9 cellular contexts compared by ENCODE assay signal in genomic region chr10:97292862-97293198, GRCh38. TPM values are rescaled to one million over a fixed set of nuclear protein-coding genes. Genes with fewer than 3 reads are reported as not detected.
DNase-seq lines count a peak whose midpoint lies in the region; ATAC-seq, FAIRE-seq and TF ChIP-seq lines count a peak whose summit lies in the region.
"Had no signal": no experiment of that assay in that cellular context is flagged by ENCODE, and none has a peak within 500 bp of the region (broad histone marks: within the 10 kb centered on the region; RNA-seq: fewer than 3 reads in every experiment).

No MANE protein-coding gene starts in this region.

- no TSS peak for BruUV-seq in PC-9 (replicated peaks; lab: Mats Ljungman, UMichigan)
- no TSS peak for BruUV-seq in endothelial cell of umbilical vein (replicated peaks; lab: Mats Ljungman, UMichigan)

- H3K4me1 Mint-ChIP-seq in activated CD4-positive, alpha-beta T cell treated with anti-CD3 and anti-CD28 coated beads, Interleukin-2, amount 10 ng/mL, durations not matched to agents 24 days and 14 days, result peaks cover 23% of the 10 kb centered on the region

- no peaks in the 10 kb centered on the region for H3K27me3 ChIP-seq in PC-9 (ENCODE audit: insufficient read depth, low read depth)
- H3K27me3 ChIP-seq in endothelial cell of umbilical vein (ENCODE audit: control insufficient read depth in 2 of 2, insufficient read depth in 2 of 2, low read length in 2 of 2), result no peaks in the 10 kb centered on the region
- no peaks in the 10 kb centered on the region for H3K27me3 ChIP-seq in gastrocnemius medialis
- H3K27me3 ChIP-seq: Peyer's patch had no signal

- H3K4me3 ChIP-seq in PC-9 (no peak overlapping the region), endothelial cell of umbilical vein (replicated peaks in 1 of 3; ENCODE audit: insufficient read depth in 1 of 3, low read depth in 1 of 3, low read length in 3 of 3) (no peak overlapping the region), gastrocnemius medialis (peak overlapping the region in 2 of 4 donors; percentile 79 to 95)

- peak overlapping the region; percentile 88 for H3K4me3 Mint-ChIP-seq in activated CD4-positive, alpha-beta T cell treated with anti-CD3 and anti-CD28 coated beads, Interleukin-2, amount 10 ng/mL, durations not matched to agents 24 days and 14 days

- POLR2A ChIA-PET in PC-9 (lab: Charles Lee; ENCODE audit: unreplicated experiment) (interaction anchor here (0.6 to 1.1 kb wide), 3 partner anchors 120 to 304 kb away, joined by 3 to 23 read pairs (median 9); no protein-coding TSS in a partner anchor), endothelial cell of umbilical vein (lab: Charles Lee) (interaction anchor here (0.9 kb wide), 1 partner anchor 108 kb away, joined by 3 read pairs; the partner anchor contains the start of gene RRP12)

- no peaks in the 10 kb centered on the region for H3K27me3 Mint-ChIP-seq in activated CD4-positive, alpha-beta T cell treated with anti-CD3 and anti-CD28 coated beads, Interleukin-2, amount 10 ng/mL, durations not matched to agents 24 days and 14 days

- dilution Hi-C loops in endothelial cell of umbilical vein (cut with MboI; ENCODE audit: extremely low pct_ligation_motif_present, low sequenced_read_pairs), result no loop called here

- H3K4me1 ChIP-seq in PC-9 (replicated peaks; ENCODE audit: insufficient read depth), result no peaks in the 10 kb centered on the region; the same call in 1 of the 2 replicates
- H3K4me1 ChIP-seq in endothelial cell of umbilical vein (ENCODE audit: control insufficient read depth, extremely low read depth, insufficient read depth, low read length), result no peaks in the 10 kb centered on the region
- H3K4me1 ChIP-seq in gastrocnemius medialis, result peaks cover 9 to 10% of the 10 kb centered on the region in 2 donors

- H4K20me1 ChIP-seq in PC-9 (ENCODE audit: insufficient read depth) (no peaks in the 10 kb centered on the region), endothelial cell of umbilical vein (replicated peaks; ENCODE audit: control insufficient read depth, extremely low read depth, insufficient read depth, low read length) (no peaks in the 10 kb centered on the region)

- H3K9ac ChIP-seq in endothelial cell of umbilical vein (replicated peaks; ENCODE audit: extremely low read depth, insufficient read depth, low read length), result no peak overlapping the region

- DNase-seq in activated CD4-positive, alpha-beta T cell treated with anti-CD3 and anti-CD28 coated beads, Interleukin-2, amount 10 ng/mL, durations not matched to agents 24 days and 14 days, result no peak
- DNase-seq in activated CD4-positive, alpha-beta T cell treated with anti-CD3 and anti-CD28 coated beads, Interleukin-2, amount 50 U/mL, for 4 hours, result no peak
- no peak for DNase-seq in PC-9
- no peak for DNase-seq in endothelial cell of umbilical vein (ENCODE audit: low read depth, low spot score)
- no peak for DNase-seq in gastrocnemius medialis
- no peak for DNase-seq in caudate nucleus (lab: John Stamatoyannopoulos, UW)
- DNase-seq in RPMI8226, result no peak

- intact Hi-C loops in activated CD4-positive, alpha-beta T cell treated with anti-CD3 and anti-CD28 coated beads, Interleukin-2, amount 10 ng/mL, durations not matched to agents 24 days and 14 days (cut with micrococcal nuclease), result loop anchor here (1.0 to 10.0 kb wide), 7 partner anchors 26 to 706 kb away; partner anchors contain the start of genes FRAT1, FRAT2, LCOR and MMS19
- intact Hi-C loops in PC-9 (cut with micrococcal nuclease; ENCODE audit: unreplicated experiment), result loop anchor here (1.0 to 5.0 kb wide), 2 partner anchors 27 to 39 kb away; partner anchors contain the start of gene FRAT2
- intact Hi-C loops in endothelial cell of umbilical vein (cut with micrococcal nuclease), result loop anchor here (1.0 kb wide), 2 partner anchors 26 to 40 kb away; partner anchors contain the start of gene FRAT1
- intact Hi-C loops in gastrocnemius medialis (cut with DNase I; ENCODE audit: low total_unique reads), result loop anchor here (1.0 to 5.0 kb wide), 2 partner anchors 26 to 39 kb away; partner anchors contain the start of genes FRAT1 and FRAT2

- no peaks in the 10 kb centered on the region for H3K9me2 ChIP-seq in PC-9 (ENCODE audit: insufficient read depth)

- no peaks in the 10 kb centered on the region for H3K9me3 ChIP-seq in PC-9 (ENCODE audit: insufficient read depth, low read depth)
- H3K9me3 ChIP-seq in endothelial cell of umbilical vein (replicated peaks; ENCODE audit: control insufficient read depth, insufficient read depth, low read length), result no peaks in the 10 kb centered on the region
- H3K9me3 ChIP-seq in gastrocnemius medialis, result no peaks in the 10 kb centered on the region
- H3K9me3 ChIP-seq: Peyer's patch had no signal

- TF ChIP-seq POLR2A in endothelial cell of umbilical vein (IDR thresholded peaks at IDR 0.05; ENCODE audit: low read depth, low read length) (no peak), gastrocnemius medialis (IDR thresholded peaks at IDR 0.05) (no peak)

- peaks cover 11% of the 10 kb centered on the region for H3F3A ChIP-seq in PC-9 (ENCODE audit: insufficient read depth, low read depth)

- no peak for FAIRE-seq in endothelial cell of umbilical vein (lab: Jason Lieb, UNC)

- H3K9me1 ChIP-seq in endothelial cell of umbilical vein (replicated peaks; ENCODE audit: control insufficient read depth, extremely low read depth, insufficient read depth, low read length), result no peaks in the 10 kb centered on the region

- H3K36me3 ChIP-seq in PC-9 (ENCODE audit: low read depth) (no peaks in the 10 kb centered on the region), endothelial cell of umbilical vein (ENCODE audit: control insufficient read depth in 2 of 2, extremely low read depth in 1 of 2, insufficient read depth in 2 of 2, low read length in 2 of 2) (no peaks in the 10 kb centered on the region), gastrocnemius medialis (no peaks in the 10 kb centered on the region)
- H3K36me3 ChIP-seq: Peyer's patch had no signal

- H3K27ac ChIP-seq in PC-9 (no peak overlapping the region), endothelial cell of umbilical vein (ENCODE audit: insufficient read depth, low read depth, low read length) (no peak overlapping the region), gastrocnemius medialis (peak overlapping the region in 1 of 4 donors; percentile 89), caudate nucleus (ENCODE audit: low read depth, low read length) (no peak overlapping the region)

- H3K36me3 Mint-ChIP-seq in activated CD4-positive, alpha-beta T cell treated with anti-CD3 and anti-CD28 coated beads, Interleukin-2, amount 10 ng/mL, durations not matched to agents 24 days and 14 days (ENCODE audit: low read depth), result peaks cover 3% of the 10 kb centered on the region

- 0 out of 2 replicates have a peak, but pooled peaks cover 10% of the 10 kb centered on the region for H3K79me2 ChIP-seq in PC-9 (ENCODE audit: low read depth)
- peaks cover 18% of the 10 kb centered on the region for H3K79me2 ChIP-seq in endothelial cell of umbilical vein (ENCODE audit: control insufficient read depth, insufficient read depth, low read length)

- H3K27ac Mint-ChIP-seq in activated CD4-positive, alpha-beta T cell treated with anti-CD3 and anti-CD28 coated beads, Interleukin-2, amount 10 ng/mL, durations not matched to agents 24 days and 14 days, result peak overlapping the region; percentile 87

- H3K9me3 Mint-ChIP-seq in activated CD4-positive, alpha-beta T cell treated with anti-CD3 and anti-CD28 coated beads, Interleukin-2, amount 10 ng/mL, durations not matched to agents 24 days and 14 days, result no peaks in the 10 kb centered on the region

- TF ChIP-seq CTCF in PC-9 (conservative IDR thresholded peaks at IDR 0.05), result no peak
- TF ChIP-seq CTCF in endothelial cell of umbilical vein (IDR thresholded peaks at IDR 0.05; ENCODE audit: extremely low read depth in 1 of 2, insufficient read depth in 1 of 2, low read depth in 1 of 2, low read length in 2 of 2), result no peak
- no peak for TF ChIP-seq CTCF in gastrocnemius medialis (IDR thresholded peaks at IDR 0.05 in 4 of 5, conservative IDR thresholded peaks at IDR 0.05 in 1 of 5)

- no peak overlapping the region for H2AFZ ChIP-seq in PC-9
- H2AFZ ChIP-seq in endothelial cell of umbilical vein (ENCODE audit: low read depth, low read length), result no peak overlapping the region

- ATAC-seq in gastrocnemius medialis, result peak; percentile 0 to 2
- no peak for ATAC-seq in HG02970 (IDR thresholded peaks at IDR 0.05; ENCODE audit: low FRiP score, unreplicated experiment)

- H3K4me2 ChIP-seq in PC-9, result 0 out of 2 replicates have a peak overlapping the region, but pooled peaks have one; percentile 44
- peak overlapping the region; percentile 49 for H3K4me2 ChIP-seq in endothelial cell of umbilical vein (ENCODE audit: insufficient read depth, low read length)

- CTCF ChIA-PET in PC-9 (lab: Charles Lee), result interaction anchor here (1.0 to 1.5 kb wide), 2 partner anchors 13 to 40 kb away, joined by 4 to 15 read pairs; no protein-coding TSS in a partner anchor
- CTCF ChIA-PET in endothelial cell of umbilical vein (lab: Charles Lee), result interaction anchor here (1.2 to 3.4 kb wide), 5 partner anchors 9 to 220 kb away, joined by 3 to 27 read pairs (median 6); partner anchors contain the start of gene FRAT2

- in situ Hi-C loops in gastrocnemius medialis (cut with MboI; ENCODE audit: low sequenced_read_pairs in 4 of 4), result no loop called here

RNA-seq across cellular contexts. Expression of gene ARHGAP19, which starts 0.4 kb away (rescaled TPM):
- 26.4 and 30.7 TPM in 2 replicates for total RNA-seq in activated CD4-positive, alpha-beta T cell treated with anti-CD3 and anti-CD28 coated beads, Interleukin-2, amount 10 ng/mL, durations not matched to agents 24 days and 14 days
- 11.2 and 11.5 TPM in 2 replicates for total RNA-seq in PC-9 (2021)
- total RNA-seq in endothelial cell of umbilical vein, result 19.1 and 20.0 TPM in 2 replicates
- polyA plus RNA-seq in endothelial cell of umbilical vein, result 5.5 and 6.8 TPM in 2 replicates
- 7.6 and 7.7 TPM in 2 replicates for polyA plus RNA-seq in endothelial cell of umbilical vein (2011; cell fraction: cytosol; rRNA removed)
- 12.2 and 16.4 TPM in 2 replicates for polyA plus RNA-seq in endothelial cell of umbilical vein (2011; cell fraction: nucleus; rRNA removed)
- 9.1 and 12.1 TPM in 2 replicates for polyA plus RNA-seq in endothelial cell of umbilical vein (2012)
- polyA minus RNA-seq in endothelial cell of umbilical vein, result 11.9 and 12.6 TPM in 2 replicates
- 5.2 TPM for polyA minus RNA-seq in endothelial cell of umbilical vein (2011; cell fraction: cytosol; rRNA and poly(A)+ RNA removed)
- polyA minus RNA-seq in endothelial cell of umbilical vein (2011; cell fraction: nucleus; rRNA and poly(A)+ RNA removed), result 6.7 and 11.7 TPM in 2 replicates
- total RNA-seq in gastrocnemius medialis, result 10 to 100 TPM in 1 of 4 donors, 1 to 10 TPM in 3; 1.7 to 12.3 (median 2.4) TPM

RNA-seq across cellular contexts. Expression of gene FRAT1, which starts 26.2 kb away (rescaled TPM):
- 2.0 and 2.5 TPM in 2 replicates for total RNA-seq in activated CD4-positive, alpha-beta T cell treated with anti-CD3 and anti-CD28 coated beads, Interleukin-2, amount 10 ng/mL, durations not matched to agents 24 days and 14 days
- total RNA-seq in PC-9 (2021) (2.4 and 2.7 TPM in 2 replicates), endothelial cell of umbilical vein (3.2 and 3.5 TPM in 2 replicates), gastrocnemius medialis (1 to 10 TPM; 1.7 to 7.6 (median 3.2) TPM)
- polyA plus RNA-seq in endothelial cell of umbilical vein, result 2.2 and 2.4 TPM in 2 replicates
- 1.3 and 1.8 TPM in 2 replicates for polyA plus RNA-seq in endothelial cell of umbilical vein (2011; cell fraction: cytosol; rRNA removed)
- polyA plus RNA-seq in endothelial cell of umbilical vein (2011; cell fraction: nucleus; rRNA removed), result 1.1 and 1.4 TPM in 2 replicates
- 1.2 and 1.5 TPM in 2 replicates for polyA plus RNA-seq in endothelial cell of umbilical vein (2012)
- polyA minus RNA-seq in endothelial cell of umbilical vein, result 1.2 and 1.9 TPM in 2 replicates
- polyA minus RNA-seq in endothelial cell of umbilical vein (2011; cell fraction: cytosol; rRNA and poly(A)+ RNA removed), result 3.9 TPM
- polyA minus RNA-seq in endothelial cell of umbilical vein (2011; cell fraction: nucleus; rRNA and poly(A)+ RNA removed), result 2.5 and 4.2 TPM in 2 replicates

RNA-seq across cellular contexts. Expression of gene FRAT2, which starts 41.7 kb away (rescaled TPM):
- 8.7 and 9.8 TPM in 2 replicates for total RNA-seq in activated CD4-positive, alpha-beta T cell treated with anti-CD3 and anti-CD28 coated beads, Interleukin-2, amount 10 ng/mL, durations not matched to agents 24 days and 14 days
- total RNA-seq in PC-9 (2021) (11.0 and 13.0 TPM in 2 replicates), endothelial cell of umbilical vein (11.3 and 11.5 TPM in 2 replicates), gastrocnemius medialis (10 to 100 TPM in 3 of 4 donors, 1 to 10 TPM in 1; 9.3 to 28.7 (median 20.5) TPM)
- 5.7 and 6.6 TPM in 2 replicates for polyA plus RNA-seq in endothelial cell of umbilical vein
- polyA plus RNA-seq in endothelial cell of umbilical vein (2011; cell fraction: cytosol; rRNA removed), result 5.0 and 5.6 TPM in 2 replicates
- polyA plus RNA-seq in endothelial cell of umbilical vein (2011; cell fraction: nucleus; rRNA removed), result 3.6 and 3.9 TPM in 2 replicates
- 6.1 and 6.5 TPM in 2 replicates for polyA plus RNA-seq in endothelial cell of umbilical vein (2012)
- 4.4 and 6.2 TPM in 2 replicates for polyA minus RNA-seq in endothelial cell of umbilical vein
- polyA minus RNA-seq in endothelial cell of umbilical vein (2011; cell fraction: cytosol; rRNA and poly(A)+ RNA removed), result 18.3 TPM
- polyA minus RNA-seq in endothelial cell of umbilical vein (2011; cell fraction: nucleus; rRNA and poly(A)+ RNA removed), result 4.9 and 6.4 TPM in 2 replicates
